Comparison of ENCODE assay signal across 27 cellular contexts in genomic region chr10:590721-591120, GRCh38.
"Had no signal": no experiment of that assay in that cellular context is flagged by ENCODE, and none has a peak within 500 bp of the region (broad histone marks: within the 10 kb centered on the region; RNA-seq: fewer than 3 reads in every experiment).

No MANE protein-coding gene starts in this region.

- H3K27ac ChIP-seq: coronary artery, esophagus muscularis mucosa, foreskin keratinocyte, gastroesophageal sphincter, heart left ventricle, hepatocyte, lower lobe of right lung, neutrophil, testis, tibial nerve, upper lobe of left lung, uterus had no signal

- ATAC-seq: foreskin keratinocyte; gastroesophageal sphincter; heart left ventricle; left colon; left ventricle myocardium superior; lower lobe of right lung; natural killer cell; sciatic nerve; stimulated activated effector memory CD8-positive, alpha-beta T cell treated with anti-CD3 and anti-CD28 coated beads, Interleukin-12 subunit alpha, Interleukin-12 subunit beta, amount 100 ng/mL, for 72 hours had no signal

- H2AFZ ChIP-seq: hepatocyte had no signal

- DNase-seq: dermis blood vessel endothelial cell; effector memory CD4-positive, alpha-beta T cell; foreskin keratinocyte; heart left ventricle; kidney glomerular epithelial cell; left colon; left ventricle myocardium superior; lower lobe of right lung; natural killer cell; retina; stimulated activated CD4-positive, alpha-beta T cell treated with anti-CD3 and anti-CD28 coated beads, Interleukin-12 subunit alpha, Interleukin-12 subunit beta, amount 100 ng/mL, for 4 hours; stimulated activated CD4-positive, alpha-beta T cell treated with anti-CD3 and anti-CD28 coated beads, Interleukin-1b, Interleukin-23, amount 100 ng/mL, for 48 hours; stimulated activated CD4-positive, alpha-beta T cell treated with anti-CD3 and anti-CD28 coated beads, Interleukin-4, amount 100 ng/mL, for 24 hours; stimulated activated naive CD4-positive, alpha-beta T cell treated with Interleukin-2 at 50 U/mL for 16 hours; substantia nigra; testis; upper lobe of left lung; uterus had no signal

- H3K27me3 ChIP-seq: esophagus muscularis mucosa, foreskin keratinocyte, gastroesophageal sphincter, heart left ventricle, hepatocyte, testis, tibial nerve, upper lobe of left lung, uterus had no signal

- H3K36me3 ChIP-seq: esophagus muscularis mucosa, heart left ventricle, lower lobe of right lung, neutrophil, tibial nerve, upper lobe of left lung, uterus had no signal

- H3K4me2 ChIP-seq: hepatocyte, smooth muscle cell had no signal

- H3K4me1 ChIP-seq: foreskin keratinocyte, lower lobe of right lung had no signal

- H3K9me3 ChIP-seq: esophagus muscularis mucosa, gastroesophageal sphincter, heart left ventricle, lower lobe of right lung, neutrophil, testis, tibial nerve, upper lobe of left lung, uterus had no signal

- H3K4me3 ChIP-seq: coronary artery, esophagus muscularis mucosa, gastroesophageal sphincter, heart left ventricle, hepatocyte, lower lobe of right lung, smooth muscle cell, testis, tibial nerve, upper lobe of left lung, uterus had no signal
